Comparison of ENCODE assay signal across 16 cellular contexts in the genomic region with DNA sequence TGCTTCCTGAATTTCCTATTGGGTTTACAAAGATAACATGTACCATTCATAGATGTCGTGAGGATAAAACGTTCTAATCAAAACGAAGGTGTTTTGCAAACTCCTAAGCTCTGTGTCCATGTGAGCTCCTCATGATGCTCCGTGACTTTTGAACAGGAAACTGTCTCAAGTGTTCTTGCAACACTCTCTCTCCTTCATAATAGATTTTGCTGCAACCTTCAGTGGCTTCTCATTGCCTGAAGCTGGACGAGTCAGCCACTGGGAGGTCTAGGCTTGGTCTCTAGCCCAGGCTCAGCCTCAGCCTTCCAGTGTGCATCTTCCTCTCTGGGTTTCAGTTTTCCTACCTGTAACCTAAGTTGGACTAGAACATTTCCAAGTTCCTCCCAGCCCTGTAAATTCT. TPM values are rescaled to one million over a fixed set of nuclear protein-coding genes. Genes with fewer than 3 reads are reported as not detected.
DNase-seq lines count a peak whose midpoint lies in the region; ATAC-seq and TF ChIP-seq lines count a peak whose summit lies in the region.
"Had no signal": no experiment of that assay in that cellular context is flagged by ENCODE, and none has a peak within 500 bp of the region (broad histone marks: within the 10 kb centered on the region; RNA-seq: fewer than 3 reads in every experiment).

No MANE protein-coding gene starts in this region.

- ATAC-seq in RWPE2 (ENCODE audit: low read depth): peak; percentile 46; the same call in 2 of the 3 replicates
- ATAC-seq: CD8-positive, alpha-beta T cell had no signal

- no peak for TF ChIP-seq CTCF in HL-60 (IDR thresholded peaks at IDR 0.05; ENCODE audit: insufficient read depth, low read length)
- no peak for TF ChIP-seq CTCF in RWPE2 (IDR thresholded peaks at IDR 0.05; ENCODE audit: poor library complexity, severe bottlenecking)
- TF ChIP-seq CTCF in fibroblast of the aortic adventitia (IDR thresholded peaks at IDR 0.05; ENCODE audit: insufficient read depth, low read length): no peak

- H3K27ac ChIP-seq in HL-60 (replicated peaks): peak overlapping the region; percentile 65
- H3K27ac ChIP-seq in RWPE2 (ENCODE audit: poor library complexity, severe bottlenecking): no peak overlapping the region
- H3K27ac ChIP-seq: Peyer's patch had no signal

- H3K27me3 ChIP-seq in HL-60 (ENCODE audit: insufficient read depth, poor library complexity, severe bottlenecking) (no peaks in the 10 kb centered on the region), RWPE2 (ENCODE audit: insufficient read depth, poor library complexity, severe bottlenecking) (no peaks in the 10 kb centered on the region)
- H3K27me3 ChIP-seq: MG63, Peyer's patch had no signal

- H3K4me1 ChIP-seq in RWPE2 (ENCODE audit: insufficient read depth, poor library complexity, severe bottlenecking): no peaks in the 10 kb centered on the region

- DNase-seq in HL-60 (ENCODE audit: low read depth in 1 of 2, low spot score in 1 of 2) (peak in 1 of 2 experiments; percentile 88), RWPE2 (ENCODE audit: low spot score) (no peak), fibroblast of the aortic adventitia (ENCODE audit: low read depth) (peak; percentile 21), NCI-H187 (lab: John Stamatoyannopoulos, UW) (no peak), hepatic stellate cell (ENCODE audit: low spot score) (no peak), NAMALWA (ENCODE audit: low spot score) (no peak)
- peak; percentile 16 for DNase-seq in stimulated activated CD8-positive, alpha-beta memory T cell treated with anti-CD3 and anti-CD28 coated beads, Interleukin-4, amount 100 ng/mL, for 48 hours
- DNase-seq: activated CD4-positive, alpha-beta T cell treated with anti-CD3 and anti-CD28 coated beads, Interleukin-2, amount 50 U/mL, for 48 hours; CD8-positive, alpha-beta T cell; H9; kidney glomerular epithelial cell; MG63; stimulated activated CD4-positive, alpha-beta T cell treated with anti-CD3 and anti-CD28 coated beads, Interleukin-4, amount 100 ng/mL, for 4 hours; stimulated activated naive CD4-positive, alpha-beta T cell treated with Interleukin-2 at 50 U/mL for 16 hours had no signal

- H3K4me3 ChIP-seq in HL-60 (replicated peaks; ENCODE audit: insufficient read depth, low read length) (no peak overlapping the region), RWPE2 (ENCODE audit: severe bottlenecking) (no peak overlapping the region), fibroblast of the aortic adventitia (ENCODE audit: low read depth, low read length) (no peak overlapping the region)
- H3K4me3 ChIP-seq: MG63, Peyer's patch had no signal

- H3K9me3 ChIP-seq in RWPE2 (ENCODE audit: severe bottlenecking): no peaks in the 10 kb centered on the region
- H3K9me3 ChIP-seq: MG63, Peyer's patch had no signal

- H3K36me3 ChIP-seq in RWPE2 (ENCODE audit: low read depth): no peaks in the 10 kb centered on the region
- H3K36me3 ChIP-seq: MG63, Peyer's patch had no signal

RNA-seq across cellular contexts. Expression of a gene that starts 18.7 kb away (rescaled TPM):
- total RNA-seq in fibroblast of the aortic adventitia (ENCODE audit: low replicate concordance): 0.81 TPM in 1 of 2 replicates, not detected in the other
- total RNA-seq: G401, H9 had no signal

Comparison
In these comparisons a context has a peak if more than half of its experiments do, and no peak if none do; other contexts are left out.
1. DNase-seq: peak in fibroblast of the aortic adventitia (single experiment) and stimulated activated CD8-positive, alpha-beta memory T cell treated with anti-CD3 and anti-CD28 coated beads, Interleukin-4, amount 100 ng/mL, for 48 hours (single experiment); none in RWPE2 (single experiment), NCI-H187 (0 of 2), hepatic stellate cell (single experiment) and NAMALWA (single experiment).